Comparison of ENCODE assay signal across 10 cellular contexts in the genomic region with DNA sequence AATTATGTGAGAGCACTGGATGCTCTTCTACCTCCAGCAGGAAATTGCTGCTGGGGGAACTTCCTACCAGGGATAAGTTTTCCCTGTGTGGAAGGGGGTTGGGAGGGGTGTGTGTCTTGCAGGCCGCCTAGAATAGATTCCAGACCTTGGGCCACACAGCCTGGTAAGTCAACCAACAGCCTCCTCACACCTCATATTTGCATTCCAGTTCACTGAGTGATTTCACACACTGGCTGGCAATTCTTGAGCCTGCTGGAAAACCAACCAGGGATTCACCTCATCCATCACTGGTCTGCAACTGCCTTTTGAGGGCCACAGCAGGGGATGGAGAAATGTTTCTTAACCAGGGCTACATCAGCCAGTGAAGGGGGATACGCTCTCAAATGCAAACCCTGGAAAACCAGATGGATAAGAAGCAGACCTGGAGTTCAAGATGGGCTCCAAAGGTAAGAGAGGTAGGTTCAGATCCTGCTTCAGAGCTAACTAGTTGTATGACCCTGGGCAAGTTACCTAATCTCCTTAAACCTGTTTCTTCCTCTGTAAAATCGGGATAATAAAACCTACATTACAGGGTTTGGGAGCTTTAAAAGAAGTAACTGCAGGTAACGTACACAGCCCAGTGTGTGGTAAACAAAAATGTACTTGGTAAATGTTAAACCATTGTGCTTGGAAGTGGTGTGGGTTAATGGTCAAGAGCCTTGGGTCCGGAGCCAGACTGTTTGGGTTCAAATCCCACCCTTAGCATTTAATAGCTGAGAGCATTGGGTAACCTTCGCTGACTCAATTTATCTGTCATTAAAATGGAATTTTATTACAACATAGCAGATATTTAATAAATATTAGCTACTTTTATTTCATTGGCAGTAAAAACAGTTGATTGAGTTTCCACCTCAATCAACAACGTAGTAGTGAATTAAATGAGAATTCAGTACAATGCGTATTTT. TPM values are rescaled to one million over a fixed set of nuclear protein-coding genes. Genes with fewer than 3 reads are reported as not detected.
DNase-seq lines count a peak whose midpoint lies in the region; ATAC-seq, FAIRE-seq and TF ChIP-seq lines count a peak whose summit lies in the region.
"Had no signal": no experiment of that assay in that cellular context is flagged by ENCODE, and none has a peak within 500 bp of the region (broad histone marks: within the 10 kb centered on the region; RNA-seq: fewer than 3 reads in every experiment).

No MANE protein-coding gene starts in this region.

- CTCF ChIA-PET in BJ (lab: Yijun Ruan, JAX) = interaction anchor here (1.2 to 2.2 kb wide), 6 partner anchors 11 to 110 kb away, joined by 3 to 10 read pairs (median 4); no protein-coding TSS in a partner anchor

- H3K36me3 ChIP-seq in BJ (ENCODE audit: control insufficient read depth, insufficient read depth, low read length) (peaks cover 5% of the 10 kb centered on the region), RWPE2 (ENCODE audit: low read depth) (no peaks in the 10 kb centered on the region; the same call in 1 of the 2 replicates), neuron (ENCODE audit: insufficient read depth, low read length) (no peaks in the 10 kb centered on the region)

- H3K9me3 ChIP-seq in RWPE2 (ENCODE audit: severe bottlenecking) = no peaks in the 10 kb centered on the region
- no peaks in the 10 kb centered on the region for H3K9me3 ChIP-seq in neuron (ENCODE audit: low read length)

- DNase-seq in BJ (ENCODE audit: low read depth) (peak; percentile 46), RWPE2 (ENCODE audit: low spot score) (peak; percentile 61), fibroblast of pulmonary artery (ENCODE audit: low read depth) (peak; percentile 67), GF-D8 (lab: John Stamatoyannopoulos, UW) (no peak), NCI-H1092 (lab: John Stamatoyannopoulos, UW) (no peak), frontal cortex (ENCODE audit: low spot score in 2 of 2) (no peak)

- peak overlapping the region; percentile 71 for H3K27ac ChIP-seq in RWPE2 (ENCODE audit: poor library complexity, severe bottlenecking)

- POLR2A ChIA-PET in BJ (lab: Charles Lee) = interaction anchor here (0.6 to 1.8 kb wide), 5 partner anchors 9 to 51 kb away, joined by 3 to 14 read pairs (median 5); no protein-coding TSS in a partner anchor

- ATAC-seq in RWPE2 (ENCODE audit: low read depth) = peak; percentile 75
- ATAC-seq in HG03095 (IDR thresholded peaks at IDR 0.05; ENCODE audit: unreplicated experiment) = no peak

- no peaks in the 10 kb centered on the region for H3K27me3 ChIP-seq in BJ (ENCODE audit: control insufficient read depth, insufficient read depth, low read length)
- no peaks in the 10 kb centered on the region for H3K27me3 ChIP-seq in RWPE2 (ENCODE audit: insufficient read depth, poor library complexity, severe bottlenecking)
- H3K27me3 ChIP-seq in neuron (ENCODE audit: insufficient read depth, low read length) = no peaks in the 10 kb centered on the region

- H3K4me3 ChIP-seq in BJ (ENCODE audit: low read depth, low read length) (peak overlapping the region; percentile 94), RWPE2 (ENCODE audit: severe bottlenecking) (peak overlapping the region; percentile 89), fibroblast of pulmonary artery (replicated peaks; ENCODE audit: low read depth, low read length) (peak overlapping the region; percentile 94), neuron (ENCODE audit: low read length) (peak overlapping the region; percentile 90)

- no peak overlapping the region for H2AFZ ChIP-seq in neuron (ENCODE audit: low read depth, low read length)

- no peak for FAIRE-seq in frontal cortex (lab: Jason Lieb, UNC)
- FAIRE-seq: G401.6, TTC549 had no signal

- H3K4me1 ChIP-seq in RWPE2 (ENCODE audit: insufficient read depth, poor library complexity, severe bottlenecking) = peaks cover 11% of the 10 kb centered on the region
- peaks cover 22% of the 10 kb centered on the region for H3K4me1 ChIP-seq in neuron (ENCODE audit: insufficient read depth, low read length)

- TF ChIP-seq CTCF in BJ (IDR thresholded peaks at IDR 0.05; ENCODE audit: insufficient read depth, low read depth, low read length) = no peak
- no peak for TF ChIP-seq CTCF in RWPE2 (IDR thresholded peaks at IDR 0.05; ENCODE audit: poor library complexity, severe bottlenecking)
- no peak for TF ChIP-seq CTCF in fibroblast of pulmonary artery (IDR thresholded peaks at IDR 0.05; ENCODE audit: low read length, missing control alignments)

RNA-seq across cellular contexts. Expression of gene FSTL1, which starts 1.8 kb away (rescaled TPM):
- polyA plus RNA-seq in BJ (2011; rRNA removed) = 3,514 and 4,020 TPM in 2 replicates
- polyA minus RNA-seq in BJ (2011; rRNA and poly(A)+ RNA removed) = 1,152 and 1,696 TPM in 2 replicates
- 32.2 TPM for total RNA-seq in frontal cortex

Comparison
In these comparisons a context has a peak if more than half of its experiments do, and no peak if none do; other contexts are left out.
1. DNase-seq: peak in BJ (single experiment), RWPE2 (single experiment) and fibroblast of pulmonary artery (single experiment); none in GF-D8 (single experiment), NCI-H1092 (single experiment) and frontal cortex (0 of 2).
2. Peak in every context shown above with its lines, with median percentiles within 50 percentile points of each other: H3K4me3 ChIP-seq.